In the genomic region with DNA sequence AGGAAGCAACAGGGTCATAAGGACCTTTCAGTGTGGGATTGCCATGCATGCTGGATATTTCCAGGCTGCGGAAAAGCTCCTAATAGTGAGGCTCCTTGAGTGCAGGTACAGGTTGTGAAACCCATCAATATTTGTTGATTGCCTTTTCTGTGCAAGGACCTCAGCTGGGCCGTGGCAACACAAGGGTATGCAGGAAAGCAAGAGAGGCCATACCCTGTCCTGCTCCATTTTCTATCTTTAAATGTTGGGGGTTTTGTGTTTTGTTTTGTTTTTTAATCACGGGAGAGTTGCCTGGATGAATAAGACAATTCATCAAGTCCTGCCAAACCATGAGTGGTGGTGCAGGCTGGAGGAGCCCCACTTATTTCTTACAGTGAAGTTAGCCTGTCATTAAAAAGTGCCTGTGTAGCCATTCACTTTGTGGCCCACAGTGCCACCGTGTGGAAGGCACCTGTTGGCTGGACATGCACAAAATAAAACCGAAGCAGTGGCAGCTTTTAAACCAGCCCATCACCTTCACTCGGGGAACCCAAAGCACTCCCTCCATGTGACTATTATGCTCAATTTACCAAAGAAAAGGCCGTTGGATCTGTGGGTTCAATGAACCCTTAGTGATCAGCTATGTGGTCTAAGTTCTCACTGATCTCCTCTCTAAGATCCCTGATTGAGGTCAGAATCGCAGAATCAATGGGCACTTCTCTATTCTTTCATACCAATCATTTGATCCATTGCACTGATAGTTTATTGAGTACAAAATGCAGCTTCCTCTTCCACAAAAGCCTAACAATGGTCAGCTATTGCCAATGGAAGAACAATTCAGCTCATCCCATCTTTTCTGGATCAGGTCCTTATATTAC, we compare ENCODE assay signal across 1 cellular context.
TF ChIP-seq lines count a peak whose summit lies in the region.

No MANE protein-coding gene starts in this region.

TF ChIP-seq in K562, 482 proteins besides CTCF, POLR2A, EP300 and RAD21 (continued from another document):
- TF ChIP-seq, protein P1, sequence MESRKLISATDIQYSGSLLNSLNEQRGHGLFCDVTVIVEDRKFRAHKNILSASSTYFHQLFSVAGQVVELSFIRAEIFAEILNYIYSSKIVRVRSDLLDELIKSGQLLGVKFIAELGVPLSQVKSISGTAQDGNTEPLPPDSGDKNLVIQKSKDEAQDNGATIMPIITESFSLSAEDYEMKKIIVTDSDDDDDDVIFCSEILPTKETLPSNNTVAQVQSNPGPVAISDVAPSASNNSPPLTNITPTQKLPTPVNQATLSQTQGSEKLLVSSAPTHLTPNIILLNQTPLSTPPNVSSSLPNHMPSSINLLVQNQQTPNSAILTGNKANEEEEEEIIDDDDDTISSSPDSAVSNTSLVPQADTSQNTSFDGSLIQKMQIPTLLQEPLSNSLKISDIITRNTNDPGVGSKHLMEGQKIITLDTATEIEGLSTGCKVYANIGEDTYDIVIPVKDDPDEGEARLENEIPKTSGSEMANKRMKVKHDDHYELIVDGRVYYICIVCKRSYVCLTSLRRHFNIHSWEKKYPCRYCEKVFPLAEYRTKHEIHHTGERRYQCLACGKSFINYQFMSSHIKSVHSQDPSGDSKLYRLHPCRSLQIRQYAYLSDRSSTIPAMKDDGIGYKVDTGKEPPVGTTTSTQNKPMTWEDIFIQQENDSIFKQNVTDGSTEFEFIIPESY (CRISPR knock-in tag; IDR thresholded peaks at IDR 0.05), result no peak
- TF ChIP-seq ZNF766 (CRISPR knock-in tag; conservative IDR thresholded peaks at IDR 0.05), result no peak
- TF ChIP-seq, protein P2, sequence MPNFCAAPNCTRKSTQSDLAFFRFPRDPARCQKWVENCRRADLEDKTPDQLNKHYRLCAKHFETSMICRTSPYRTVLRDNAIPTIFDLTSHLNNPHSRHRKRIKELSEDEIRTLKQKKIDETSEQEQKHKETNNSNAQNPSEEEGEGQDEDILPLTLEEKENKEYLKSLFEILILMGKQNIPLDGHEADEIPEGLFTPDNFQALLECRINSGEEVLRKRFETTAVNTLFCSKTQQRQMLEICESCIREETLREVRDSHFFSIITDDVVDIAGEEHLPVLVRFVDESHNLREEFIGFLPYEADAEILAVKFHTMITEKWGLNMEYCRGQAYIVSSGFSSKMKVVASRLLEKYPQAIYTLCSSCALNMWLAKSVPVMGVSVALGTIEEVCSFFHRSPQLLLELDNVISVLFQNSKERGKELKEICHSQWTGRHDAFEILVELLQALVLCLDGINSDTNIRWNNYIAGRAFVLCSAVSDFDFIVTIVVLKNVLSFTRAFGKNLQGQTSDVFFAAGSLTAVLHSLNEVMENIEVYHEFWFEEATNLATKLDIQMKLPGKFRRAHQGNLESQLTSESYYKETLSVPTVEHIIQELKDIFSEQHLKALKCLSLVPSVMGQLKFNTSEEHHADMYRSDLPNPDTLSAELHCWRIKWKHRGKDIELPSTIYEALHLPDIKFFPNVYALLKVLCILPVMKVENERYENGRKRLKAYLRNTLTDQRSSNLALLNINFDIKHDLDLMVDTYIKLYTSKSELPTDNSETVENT (CRISPR knock-in tag; IDR thresholded peaks at IDR 0.05), result no peak
- TF ChIP-seq, protein P3, sequence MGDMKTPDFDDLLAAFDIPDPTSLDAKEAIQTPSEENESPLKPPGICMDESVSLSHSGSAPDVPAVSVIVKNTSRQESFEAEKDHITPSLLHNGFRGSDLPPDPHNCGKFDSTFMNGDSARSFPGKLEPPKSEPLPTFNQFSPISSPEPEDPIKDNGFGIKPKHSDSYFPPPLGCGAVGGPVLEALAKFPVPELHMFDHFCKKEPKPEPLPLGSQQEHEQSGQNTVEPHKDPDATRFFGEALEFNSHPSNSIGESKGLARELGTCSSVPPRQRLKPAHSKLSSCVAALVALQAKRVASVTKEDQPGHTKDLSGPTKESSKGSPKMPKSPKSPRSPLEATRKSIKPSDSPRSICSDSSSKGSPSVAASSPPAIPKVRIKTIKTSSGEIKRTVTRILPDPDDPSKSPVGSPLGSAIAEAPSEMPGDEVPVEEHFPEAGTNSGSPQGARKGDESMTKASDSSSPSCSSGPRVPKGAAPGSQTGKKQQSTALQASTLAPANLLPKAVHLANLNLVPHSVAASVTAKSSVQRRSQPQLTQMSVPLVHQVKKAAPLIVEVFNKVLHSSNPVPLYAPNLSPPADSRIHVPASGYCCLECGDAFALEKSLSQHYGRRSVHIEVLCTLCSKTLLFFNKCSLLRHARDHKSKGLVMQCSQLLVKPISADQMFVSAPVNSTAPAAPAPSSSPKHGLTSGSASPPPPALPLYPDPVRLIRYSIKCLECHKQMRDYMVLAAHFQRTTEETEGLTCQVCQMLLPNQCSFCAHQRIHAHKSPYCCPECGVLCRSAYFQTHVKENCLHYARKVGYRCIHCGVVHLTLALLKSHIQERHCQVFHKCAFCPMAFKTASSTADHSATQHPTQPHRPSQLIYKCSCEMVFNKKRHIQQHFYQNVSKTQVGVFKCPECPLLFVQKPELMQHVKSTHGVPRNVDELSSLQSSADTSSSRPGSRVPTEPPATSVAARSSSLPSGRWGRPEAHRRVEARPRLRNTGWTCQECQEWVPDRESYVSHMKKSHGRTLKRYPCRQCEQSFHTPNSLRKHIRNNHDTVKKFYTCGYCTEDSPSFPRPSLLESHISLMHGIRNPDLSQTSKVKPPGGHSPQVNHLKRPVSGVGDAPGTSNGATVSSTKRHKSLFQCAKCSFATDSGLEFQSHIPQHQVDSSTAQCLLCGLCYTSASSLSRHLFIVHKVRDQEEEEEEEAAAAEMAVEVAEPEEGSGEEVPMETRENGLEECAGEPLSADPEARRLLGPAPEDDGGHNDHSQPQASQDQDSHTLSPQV (IDR thresholded peaks at IDR 0.05), result no peak
